Comparison of ENCODE assay signal across 9 cellular contexts in the genomic region with DNA sequence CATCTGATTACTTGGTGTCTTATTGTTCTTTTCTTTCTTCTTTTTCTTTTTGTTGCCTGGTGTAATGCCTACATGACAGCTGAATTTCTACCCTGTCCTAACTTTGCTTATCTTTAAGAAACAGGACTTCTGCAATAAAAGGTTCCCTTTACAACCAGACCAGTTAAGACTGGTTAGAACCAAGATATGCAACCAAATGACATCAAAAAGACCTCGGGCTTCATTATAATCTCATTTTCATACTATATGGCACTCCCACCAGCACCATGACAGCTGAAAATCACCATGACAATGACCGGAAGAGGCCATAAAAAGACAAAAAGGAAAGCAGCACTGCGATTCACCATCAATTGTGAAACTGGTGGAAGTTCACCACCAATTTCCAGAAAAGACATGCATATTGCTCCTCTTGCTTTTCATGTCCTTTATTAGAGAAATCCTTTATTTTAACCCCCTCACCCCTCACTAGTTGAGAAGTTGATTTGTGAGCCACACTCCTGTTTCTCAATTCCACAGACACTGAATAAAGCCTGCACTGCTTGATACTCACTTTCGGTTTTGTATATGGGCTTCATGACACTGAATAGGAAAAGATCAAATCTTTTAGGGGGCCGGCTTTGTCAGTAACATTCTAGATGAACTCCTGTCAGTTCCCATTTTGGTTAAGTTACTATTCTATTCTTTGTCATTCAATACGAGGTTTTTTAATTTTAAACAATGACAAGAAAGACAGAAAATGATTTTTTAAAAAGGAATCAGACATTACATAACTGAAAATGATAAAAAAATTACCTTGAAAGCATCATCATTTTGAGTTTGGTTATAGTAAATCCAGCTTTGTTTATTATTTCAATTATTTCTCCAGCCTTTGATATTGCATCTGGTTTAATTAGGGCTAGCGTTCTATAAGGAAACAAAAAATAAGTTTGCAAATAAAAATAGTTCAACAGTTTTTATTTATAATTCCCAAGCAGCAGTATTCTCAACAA. TPM values are rescaled to one million over a fixed set of nuclear protein-coding genes. Genes with fewer than 3 reads are reported as not detected.
DNase-seq lines count a peak whose midpoint lies in the region; ATAC-seq, FAIRE-seq and TF ChIP-seq lines count a peak whose summit lies in the region.
"Had no signal": no experiment of that assay in that cellular context is flagged by ENCODE, and none has a peak within 500 bp of the region (broad histone marks: within the 10 kb centered on the region; RNA-seq: fewer than 3 reads in every experiment).

No MANE protein-coding gene starts in this region.

- TF ChIP-seq CTCF in pancreas (IDR thresholded peaks at IDR 0.05) (no peak), H9 (conservative IDR thresholded peaks at IDR 0.05) (no peak), foreskin keratinocyte (conservative IDR thresholded peaks at IDR 0.05) (no peak)

- H4K91ac ChIP-seq in H9 (ENCODE audit: insufficient read length, low read depth, low read length): no peak overlapping the region

- peak overlapping the region; percentile 37 for H3K4me3 Mint-ChIP-seq in T-helper 17 cell
- H3K4me3 Mint-ChIP-seq in H9: no peak overlapping the region

- H2BK5ac ChIP-seq in H9 (ENCODE audit: insufficient read length, low read length): no peak overlapping the region

- no peak overlapping the region for H3K4ac ChIP-seq in H9 (ENCODE audit: low read depth, low read length)

- H2BK12ac ChIP-seq in H9 (ENCODE audit: insufficient read length, low read depth, low read length): no peak overlapping the region

- H3K4me1 Mint-ChIP-seq in T-helper 17 cell (peaks cover 9% of the 10 kb centered on the region), H9 (peaks cover 15 to 31% of the 10 kb centered on the region in 2 experiments)

- H3K27ac Mint-ChIP-seq in T-helper 17 cell (no peak overlapping the region), H9 (no peak overlapping the region)

- no peak overlapping the region for H3K56ac ChIP-seq in H9 (ENCODE audit: insufficient read length, low read depth, low read length)

- no peak overlapping the region for H3K9ac ChIP-seq in H9 (ENCODE audit: extremely low read depth, insufficient read length, low read length)

- H3K23ac ChIP-seq in H9 (ENCODE audit: insufficient read length, low read depth, low read length): no peak overlapping the region

- peak; percentile 4 for DNase-seq in NCI-H2171 (lab: John Stamatoyannopoulos, UW)
- no peak for DNase-seq in NCI-H2171 treated with DMSO at 0.1 percent for 48 hours (lab: John Stamatoyannopoulos, UW)
- DNase-seq in T-helper 17 cell: no peak
- DNase-seq in pancreas: no peak
- no peak for DNase-seq in H9
- DNase-seq in foreskin keratinocyte: no peak
- DNase-seq in posterior vena cava (ENCODE audit: low spot score): no peak

- no peak overlapping the region for H3K14ac ChIP-seq in H9 (ENCODE audit: insufficient read depth, low read length)

- no peaks in the 10 kb centered on the region for H3K27me3 ChIP-seq in pancreas
- no peaks in the 10 kb centered on the region for H3K27me3 ChIP-seq in H9 (ENCODE audit: insufficient read depth, low read length)
- no peaks in the 10 kb centered on the region for H3K27me3 ChIP-seq in foreskin keratinocyte

- H3K36me3 Mint-ChIP-seq in T-helper 17 cell (ENCODE audit: low read depth) (peaks cover 4% of the 10 kb centered on the region), H9 (ENCODE audit: insufficient read depth in 1 of 3, low read depth in 3 of 3) (no peaks in the 10 kb centered on the region; a peak in 5 of 7 replicates)

- intact Hi-C loops in pancreas (cut with DNase I): no loop called here
- intact Hi-C loops in posterior vena cava (cut with DNase I): no loop called here

- H3K79me2 ChIP-seq in H9 (ENCODE audit: insufficient read depth, low read length): no peaks in the 10 kb centered on the region

- no peaks in the 10 kb centered on the region for H3K36me3 ChIP-seq in pancreas

- H3K9me3 ChIP-seq in T-helper 17 cell (ENCODE audit: control insufficient read depth, low read length, poor library complexity, severe bottlenecking): no peaks in the 10 kb centered on the region
- H3K9me3 ChIP-seq in pancreas: no peaks in the 10 kb centered on the region
- no peaks in the 10 kb centered on the region for H3K9me3 ChIP-seq in H9 (ENCODE audit: control insufficient read depth, low read depth, low read length)
- H3K9me3 ChIP-seq: A549 had no signal

- no peaks in the 10 kb centered on the region for H3K23me2 ChIP-seq in H9 (ENCODE audit: insufficient read length, low read depth, low read length, poor library complexity, severe bottlenecking)

- no peak overlapping the region for H4K5ac ChIP-seq in H9 (ENCODE audit: insufficient read length, low read depth, low read length)

- H4K8ac ChIP-seq in H9 (replicated peaks; ENCODE audit: insufficient read length, low read depth, low read length): no peak overlapping the region

- no peak overlapping the region for H2BK15ac ChIP-seq in H9 (ENCODE audit: low read depth, low read length)

- no peak overlapping the region for H3K4me3 ChIP-seq in pancreas
- H3K4me3 ChIP-seq: A549 had no signal

- H3K4me1 ChIP-seq in pancreas: no peaks in the 10 kb centered on the region
- H3K4me1 ChIP-seq in H9 (ENCODE audit: insufficient read depth, low read length): peaks cover 4% of the 10 kb centered on the region; the same call in 1 of the 2 replicates
- peaks cover 12% of the 10 kb centered on the region for H3K4me1 ChIP-seq in foreskin keratinocyte

- H3T11ph ChIP-seq in H9 (ENCODE audit: low read length): no peak overlapping the region

- no peak overlapping the region for H3K4me2 ChIP-seq in H9 (ENCODE audit: insufficient read depth, insufficient read length, low read length)
- H3K4me2 ChIP-seq: A549 had no signal

- H4K20me1 ChIP-seq in H9 (ENCODE audit: control insufficient read depth, insufficient read depth, insufficient read length): no peaks in the 10 kb centered on the region

- no peak overlapping the region for H3K18ac ChIP-seq in H9 (ENCODE audit: insufficient read length, low read depth, low read length)

- no peak overlapping the region for H2AFZ ChIP-seq in H9 (ENCODE audit: low read length)

- H3K9me3 Mint-ChIP-seq in H9: no peaks in the 10 kb centered on the region; a peak in 1 of 5 replicates

- FAIRE-seq in pancreas (lab: Jason Lieb, UNC): peak; percentile 37
- FAIRE-seq: A549 had no signal

- H3K79me1 ChIP-seq in H9 (ENCODE audit: insufficient read depth, low read depth, low read length, poor library complexity, severe bottlenecking): no peaks in the 10 kb centered on the region

- H2BK20ac ChIP-seq in H9 (ENCODE audit: low read depth, low read length, poor library complexity, severe bottlenecking): no peak overlapping the region

- no peak overlapping the region for H2BK120ac ChIP-seq in H9 (ENCODE audit: low read depth, low read length, poor library complexity, severe bottlenecking)

- H3K27me3 Mint-ChIP-seq in T-helper 17 cell (no peaks in the 10 kb centered on the region), H9 (ENCODE audit: low read depth) (no peaks in the 10 kb centered on the region)

- no peak overlapping the region for H2AK5ac ChIP-seq in H9 (ENCODE audit: insufficient read length, low read length)

- H3K27ac ChIP-seq in pancreas (no peak overlapping the region), H9 (ENCODE audit: insufficient read length, low read depth, low read length) (no peak overlapping the region), foreskin keratinocyte (no peak overlapping the region)
- H3K27ac ChIP-seq: A549 had no signal

- ATAC-seq in HG02759 (IDR thresholded peaks at IDR 0.05; ENCODE audit: unreplicated experiment) (peak; percentile 58), T-helper 17 cell (no peak), pancreas (no peak), foreskin keratinocyte (no peak)
- ATAC-seq: A549 had no signal

- 92 to 93% methylated on average over 7 of the region's 7 CpGs for WGBS in pancreas, 2 donors
- no CpG with 5 or more reads among the region's 7 CpGs for WGBS in H9 (ENCODE audit: extremely low coverage, insufficient read length, low lambda C conversion rate)

RNA-seq across cellular contexts. Expression of gene NME7, which starts 58.1 kb away (rescaled TPM):
- 1 to 10 TPM; 9.1 to 9.2 TPM for total RNA-seq in T-helper 17 cell
- total RNA-seq in pancreas: 10 to 100 TPM in 1 of 6 donors, 1 to 10 TPM in 5; 7.2 to 12.6 (median 8.0) TPM
- 10 to 100 TPM in 1 of 2 donors, 1 to 10 TPM in 1; 5.0 to 10.4 TPM for polyA plus RNA-seq in pancreas
- 13.2 and 17.0 TPM in 2 replicates for total RNA-seq in H9 (2021)
- 37.6 and 38.2 TPM in 2 replicates for total RNA-seq in foreskin keratinocyte
- polyA plus RNA-seq in foreskin keratinocyte: 29.5 and 33.5 TPM in 2 replicates
- total RNA-seq in posterior vena cava: 10 to 100 TPM; 13.6 to 14.2 TPM

RNA-seq across cellular contexts. Expression of gene BLZF1, which starts 58.5 kb away (rescaled TPM):
- total RNA-seq in T-helper 17 cell: 10 to 100 TPM; 13.5 to 16.7 TPM
- total RNA-seq in pancreas: 10 to 100 TPM in 3 of 6 donors, 1 to 10 TPM in 3; 6.3 to 13.4 (median 9.2) TPM
- 1 to 10 TPM; 3.1 to 6.9 TPM for polyA plus RNA-seq in pancreas
- 14.3 and 15.5 TPM in 2 replicates for total RNA-seq in H9 (2021)
- total RNA-seq in foreskin keratinocyte: 34.4 and 38.2 TPM in 2 replicates
- polyA plus RNA-seq in foreskin keratinocyte: 13.9 and 15.1 TPM in 2 replicates
- 10 to 100 TPM; 27.5 to 28.5 TPM for total RNA-seq in posterior vena cava
